8 cellular contexts compared by ENCODE assay signal in genomic region chr17:2711608-2712299, GRCh38. TPM values are rescaled to one million over a fixed set of nuclear protein-coding genes. Genes with fewer than 3 reads are reported as not detected.
DNase-seq lines count a peak whose midpoint lies in the region; ATAC-seq and TF ChIP-seq lines count a peak whose summit lies in the region.

A gene with protein sequence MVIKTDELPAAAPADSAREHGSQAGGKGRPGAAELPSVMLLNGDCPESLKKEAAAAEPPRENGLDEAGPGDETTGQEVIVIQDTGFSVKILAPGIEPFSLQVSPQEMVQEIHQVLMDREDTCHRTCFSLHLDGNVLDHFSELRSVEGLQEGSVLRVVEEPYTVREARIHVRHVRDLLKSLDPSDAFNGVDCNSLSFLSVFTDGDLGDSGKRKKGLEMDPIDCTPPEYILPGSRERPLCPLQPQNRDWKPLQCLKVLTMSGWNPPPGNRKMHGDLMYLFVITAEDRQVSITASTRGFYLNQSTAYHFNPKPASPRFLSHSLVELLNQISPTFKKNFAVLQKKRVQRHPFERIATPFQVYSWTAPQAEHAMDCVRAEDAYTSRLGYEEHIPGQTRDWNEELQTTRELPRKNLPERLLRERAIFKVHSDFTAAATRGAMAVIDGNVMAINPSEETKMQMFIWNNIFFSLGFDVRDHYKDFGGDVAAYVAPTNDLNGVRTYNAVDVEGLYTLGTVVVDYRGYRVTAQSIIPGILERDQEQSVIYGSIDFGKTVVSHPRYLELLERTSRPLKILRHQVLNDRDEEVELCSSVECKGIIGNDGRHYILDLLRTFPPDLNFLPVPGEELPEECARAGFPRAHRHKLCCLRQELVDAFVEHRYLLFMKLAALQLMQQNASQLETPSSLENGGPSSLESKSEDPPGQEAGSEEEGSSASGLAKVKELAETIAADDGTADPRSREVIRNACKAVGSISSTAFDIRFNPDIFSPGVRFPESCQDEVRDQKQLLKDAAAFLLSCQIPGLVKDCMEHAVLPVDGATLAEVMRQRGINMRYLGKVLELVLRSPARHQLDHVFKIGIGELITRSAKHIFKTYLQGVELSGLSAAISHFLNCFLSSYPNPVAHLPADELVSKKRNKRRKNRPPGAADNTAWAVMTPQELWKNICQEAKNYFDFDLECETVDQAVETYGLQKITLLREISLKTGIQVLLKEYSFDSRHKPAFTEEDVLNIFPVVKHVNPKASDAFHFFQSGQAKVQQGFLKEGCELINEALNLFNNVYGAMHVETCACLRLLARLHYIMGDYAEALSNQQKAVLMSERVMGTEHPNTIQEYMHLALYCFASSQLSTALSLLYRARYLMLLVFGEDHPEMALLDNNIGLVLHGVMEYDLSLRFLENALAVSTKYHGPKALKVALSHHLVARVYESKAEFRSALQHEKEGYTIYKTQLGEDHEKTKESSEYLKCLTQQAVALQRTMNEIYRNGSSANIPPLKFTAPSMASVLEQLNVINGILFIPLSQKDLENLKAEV (N-terminal part only) (minus strand): TSS chr17:2711764. CDS start chr17:2711661, 103 bp downstream.

- H3K79me2 ChIP-seq in DND-41 (ENCODE audit: insufficient read depth, low read length) = peaks cover 61% of the 10 kb centered on the region
- peaks cover 47% of the 10 kb centered on the region for H3K79me2 ChIP-seq in KMS-11 (ENCODE audit: insufficient read depth, low read depth)

- H3K9ac ChIP-seq in DND-41 (ENCODE audit: low read depth, low read length) (peak within 1 kb of the TSS; percentile 77), KMS-11 (peak within 1 kb of the TSS; percentile 79)

- H3K27me3 Mint-ChIP-seq in activated T-helper 1 cell treated with anti-CD3 and anti-CD28 coated beads, Interleukin-12 subunit alpha, Interleukin-12 subunit beta, Interleukin-2, Interleukin-4 antibody, amounts not matched to agents 30 ng/mL and 10 ng/mL and 1 ng/mL, durations not matched to agents 14 hours and 24 hours and 36 hours (ENCODE audit: insufficient read depth) = no peaks in the 10 kb centered on the region
- H3K27me3 Mint-ChIP-seq in naive thymus-derived CD4-positive, alpha-beta T cell = no peaks in the 10 kb centered on the region
- no peaks in the 10 kb centered on the region for H3K27me3 Mint-ChIP-seq in stimulated activated memory B cell treated with anti-CD40 and anti-IgM and Interleukin-4, amounts not matched to agents 10 μg/mL and 1 μg/mL and 100 μg/mL, for 72 hours

- peaks cover 2% of the 10 kb centered on the region for H3K36me3 Mint-ChIP-seq in activated T-helper 1 cell treated with anti-CD3 and anti-CD28 coated beads, Interleukin-12 subunit alpha, Interleukin-12 subunit beta, Interleukin-2, Interleukin-4 antibody, amounts not matched to agents 30 ng/mL and 10 ng/mL and 1 ng/mL, durations not matched to agents 14 hours and 24 hours and 36 hours (ENCODE audit: low read depth)
- H3K36me3 Mint-ChIP-seq in naive thymus-derived CD4-positive, alpha-beta T cell = no peaks in the 10 kb centered on the region
- no peaks in the 10 kb centered on the region for H3K36me3 Mint-ChIP-seq in stimulated activated memory B cell treated with anti-CD40 and anti-IgM and Interleukin-4, amounts not matched to agents 10 μg/mL and 1 μg/mL and 100 μg/mL, for 72 hours

- peaks cover under 1% of the 10 kb centered on the region; the same call in 1 of the 2 replicates for H3K36me3 ChIP-seq in DND-41 (ENCODE audit: insufficient read depth, low read length)
- no peaks in the 10 kb centered on the region for H3K36me3 ChIP-seq in KMS-11 (ENCODE audit: insufficient read depth)
- no peaks in the 10 kb centered on the region for H3K36me3 ChIP-seq in naive thymus-derived CD4-positive, alpha-beta T cell (ENCODE audit: control insufficient read depth in 2 of 3, insufficient read depth in 3 of 3, low read length in 3 of 3)

- H3K4me3 Mint-ChIP-seq in activated T-helper 1 cell treated with anti-CD3 and anti-CD28 coated beads, Interleukin-12 subunit alpha, Interleukin-12 subunit beta, Interleukin-2, Interleukin-4 antibody, amounts not matched to agents 30 ng/mL and 10 ng/mL and 1 ng/mL, durations not matched to agents 14 hours and 24 hours and 36 hours = peak within 1 kb of the TSS; percentile 95
- H3K4me3 Mint-ChIP-seq in naive thymus-derived CD4-positive, alpha-beta T cell = peak within 1 kb of the TSS; percentile 78 to 91 (median 87)
- peak within 1 kb of the TSS; percentile 89 for H3K4me3 Mint-ChIP-seq in stimulated activated memory B cell treated with anti-CD40 and anti-IgM and Interleukin-4, amounts not matched to agents 10 μg/mL and 1 μg/mL and 100 μg/mL, for 72 hours

- peak; percentile 96 for DNase-seq in DND-41
- peak; percentile 96 for DNase-seq in RPMI7951 (ENCODE audit: low read depth)
- peak; percentile 96 for DNase-seq in activated T-helper 1 cell treated with anti-CD3 and anti-CD28 coated beads, Interleukin-12 subunit alpha, Interleukin-12 subunit beta, Interleukin-2, Interleukin-4 antibody, amounts not matched to agents 30 ng/mL and 10 ng/mL and 1 ng/mL, durations not matched to agents 14 hours and 24 hours and 36 hours (ENCODE audit: low spot score)
- DNase-seq in fibroblast of gingiva (ENCODE audit: low read depth) = peak; percentile 98
- DNase-seq in naive thymus-derived CD4-positive, alpha-beta T cell = peak; percentile 92 to 99 (median 96)

- POLR2A ChIA-PET in naive thymus-derived CD4-positive, alpha-beta T cell (lab: Charles Lee) = interaction anchor here (0.6 kb wide), 1 partner anchor 897 kb away, joined by 5 read pairs; no protein-coding TSS in a partner anchor

- no peaks in the 10 kb centered on the region for H3K9me3 Mint-ChIP-seq in activated T-helper 1 cell treated with anti-CD3 and anti-CD28 coated beads, Interleukin-12 subunit alpha, Interleukin-12 subunit beta, Interleukin-2, Interleukin-4 antibody, amounts not matched to agents 30 ng/mL and 10 ng/mL and 1 ng/mL, durations not matched to agents 14 hours and 24 hours and 36 hours
- H3K9me3 Mint-ChIP-seq in naive thymus-derived CD4-positive, alpha-beta T cell = no peaks in the 10 kb centered on the region
- H3K9me3 Mint-ChIP-seq in stimulated activated memory B cell treated with anti-CD40 and anti-IgM and Interleukin-4, amounts not matched to agents 10 μg/mL and 1 μg/mL and 100 μg/mL, for 72 hours = no peaks in the 10 kb centered on the region

- no peaks in the 10 kb centered on the region for H3K9me3 ChIP-seq in DND-41 (ENCODE audit: insufficient read depth, low read length, severe bottlenecking)
- H3K9me3 ChIP-seq in naive thymus-derived CD4-positive, alpha-beta T cell (ENCODE audit: control insufficient read depth in 2 of 3, low read length in 3 of 3) = no peaks in the 10 kb centered on the region

- ATAC-seq in DND-41 (ENCODE audit: insufficient read depth, low read depth) = peak; percentile 89
- ATAC-seq in GM21737 (IDR thresholded peaks at IDR 0.05; ENCODE audit: unreplicated experiment) = peak; percentile 69
- peak; percentile 98 for ATAC-seq in naive thymus-derived CD4-positive, alpha-beta T cell
- peak; percentile 88 for ATAC-seq in stimulated activated memory B cell treated with anti-CD40 and anti-IgM and Interleukin-4, amounts not matched to agents 10 μg/mL and 1 μg/mL and 100 μg/mL, for 72 hours

- H4K20me1 ChIP-seq in DND-41 (ENCODE audit: insufficient read depth, low read length) = peaks cover 45% of the 10 kb centered on the region
- peaks cover 6% of the 10 kb centered on the region; the same call in 1 of the 2 replicates for H4K20me1 ChIP-seq in KMS-11 (ENCODE audit: insufficient read depth)

- peak within 1 kb of the TSS; percentile 35 to 71 for H3K4me3 ChIP-seq in DND-41 (ENCODE audit: low read depth in 1 of 2, low read length in 2 of 2)
- H3K4me3 ChIP-seq in KMS-11 (IDR thresholded peaks at IDR 0.05; ENCODE audit: insufficient read depth, low read depth, low read length) = no peak within 1 kb of the TSS
- peak within 1 kb of the TSS; percentile 97 for H3K4me3 ChIP-seq in naive thymus-derived CD4-positive, alpha-beta T cell (ENCODE audit: low read length)

- intact Hi-C loops in activated T-helper 1 cell treated with anti-CD3 and anti-CD28 coated beads, Interleukin-12 subunit alpha, Interleukin-12 subunit beta, Interleukin-2, Interleukin-4 antibody, amounts not matched to agents 30 ng/mL and 10 ng/mL and 1 ng/mL, durations not matched to agents 14 hours and 24 hours and 36 hours (cut with micrococcal nuclease) = loop anchor here (1.0 to 2.0 kb wide), 4 partner anchors 118 to 319 kb away; partner anchors contain the start of genes METTL16, MNT and PAFAH1B1
- intact Hi-C loops in naive thymus-derived CD4-positive, alpha-beta T cell (cut with micrococcal nuclease) = loop anchor here (1.0 to 5.0 kb wide), 14 partner anchors 13 to 1011 kb away; partner anchors contain the start of genes EMC6 (in 2 of the 2), METTL16 (in 2 of the 2), MNT (in 2 of the 2) and PAFAH1B1 (in 2 of the 2)

- CTCF ChIA-PET in naive thymus-derived CD4-positive, alpha-beta T cell (lab: Charles Lee) = no interaction called here

- H3K4me1 ChIP-seq in DND-41 (ENCODE audit: insufficient read depth, low read length) = peaks cover 58% of the 10 kb centered on the region
- H3K4me1 ChIP-seq in KMS-11 (ENCODE audit: low read depth, poor library complexity, severe bottlenecking) = peaks cover 11% of the 10 kb centered on the region
- peaks cover 22 to 36% of the 10 kb centered on the region in 2 donors for H3K4me1 ChIP-seq in naive thymus-derived CD4-positive, alpha-beta T cell (ENCODE audit: control insufficient read depth in 2 of 2, insufficient read depth in 2 of 2, low read length in 2 of 2)

- H3K27ac ChIP-seq in DND-41 (ENCODE audit: low read length) = peak within 1 kb of the TSS; percentile 82
- H3K27ac ChIP-seq in KMS-11 = peak within 1 kb of the TSS; percentile 58
- H3K27ac ChIP-seq in naive thymus-derived CD4-positive, alpha-beta T cell (ENCODE audit: low read depth, low read length) = peak within 1 kb of the TSS; percentile 70

- H3K4me2 ChIP-seq in DND-41 (ENCODE audit: insufficient read depth, low read length) (peak within 1 kb of the TSS; percentile 93), KMS-11 (peak within 1 kb of the TSS; percentile 55)

- peak within 1 kb of the TSS; percentile 95 for H2AFZ ChIP-seq in DND-41 (ENCODE audit: low read depth, low read length)
- H2AFZ ChIP-seq in KMS-11 (ENCODE audit: low read depth) = peak within 1 kb of the TSS; percentile 75

- H3K27me3 ChIP-seq in DND-41 (ENCODE audit: insufficient read depth, low read length, poor library complexity) (no peaks in the 10 kb centered on the region), KMS-11 (ENCODE audit: insufficient read depth, low read depth) (no peaks in the 10 kb centered on the region)
- H3K27me3 ChIP-seq in naive thymus-derived CD4-positive, alpha-beta T cell (ENCODE audit: control insufficient read depth in 2 of 2, insufficient read depth in 2 of 2, low read length in 2 of 2) = no peaks in the 10 kb centered on the region

- TF ChIP-seq CTCF in DND-41 (IDR thresholded peaks at IDR 0.05; ENCODE audit: borderline replicate concordance, extremely low read depth, low read length, poor library complexity, severe bottlenecking) (no peak), KMS-11 (conservative IDR thresholded peaks at IDR 0.05; ENCODE audit: low read depth, low read length) (no peak)

- H3K4me1 Mint-ChIP-seq in activated T-helper 1 cell treated with anti-CD3 and anti-CD28 coated beads, Interleukin-12 subunit alpha, Interleukin-12 subunit beta, Interleukin-2, Interleukin-4 antibody, amounts not matched to agents 30 ng/mL and 10 ng/mL and 1 ng/mL, durations not matched to agents 14 hours and 24 hours and 36 hours (ENCODE audit: low read depth) = peaks cover 32% of the 10 kb centered on the region
- H3K4me1 Mint-ChIP-seq in naive thymus-derived CD4-positive, alpha-beta T cell = peaks cover 33 to 44% (median 36%) of the 10 kb centered on the region in 7 donors
- H3K4me1 Mint-ChIP-seq in stimulated activated memory B cell treated with anti-CD40 and anti-IgM and Interleukin-4, amounts not matched to agents 10 μg/mL and 1 μg/mL and 100 μg/mL, for 72 hours = peaks cover 47% of the 10 kb centered on the region

- H3K27ac Mint-ChIP-seq in activated T-helper 1 cell treated with anti-CD3 and anti-CD28 coated beads, Interleukin-12 subunit alpha, Interleukin-12 subunit beta, Interleukin-2, Interleukin-4 antibody, amounts not matched to agents 30 ng/mL and 10 ng/mL and 1 ng/mL, durations not matched to agents 14 hours and 24 hours and 36 hours = peak within 1 kb of the TSS; percentile 92
- H3K27ac Mint-ChIP-seq in naive thymus-derived CD4-positive, alpha-beta T cell = peak within 1 kb of the TSS; percentile 41 to 89 (median 75)
- peak within 1 kb of the TSS; percentile 83 for H3K27ac Mint-ChIP-seq in stimulated activated memory B cell treated with anti-CD40 and anti-IgM and Interleukin-4, amounts not matched to agents 10 μg/mL and 1 μg/mL and 100 μg/mL, for 72 hours

RNA-seq across cellular contexts. Expression of the gene that starts here (rescaled TPM):
- 12.1 and 17.3 TPM in 2 replicates for total RNA-seq in RPMI7951 (2014; rRNA removed; shearing (Covaris generic))
- total RNA-seq in activated T-helper 1 cell treated with anti-CD3 and anti-CD28 coated beads, Interleukin-12 subunit alpha, Interleukin-12 subunit beta, Interleukin-2, Interleukin-4 antibody, amounts not matched to agents 30 ng/mL and 10 ng/mL and 1 ng/mL, durations not matched to agents 14 hours and 24 hours and 36 hours = 173 and 179 TPM in 2 replicates
- total RNA-seq in naive thymus-derived CD4-positive, alpha-beta T cell = 10 to 100 TPM; 34.6 to 71.1 (median 48.8) TPM
- polyA plus RNA-seq in naive thymus-derived CD4-positive, alpha-beta T cell = 10 to 100 TPM in 1 of 2 donors, 1 to 10 TPM in 1; 4.9 to 15.3 TPM
